9 cellular contexts compared by ENCODE assay signal in the genomic region with DNA sequence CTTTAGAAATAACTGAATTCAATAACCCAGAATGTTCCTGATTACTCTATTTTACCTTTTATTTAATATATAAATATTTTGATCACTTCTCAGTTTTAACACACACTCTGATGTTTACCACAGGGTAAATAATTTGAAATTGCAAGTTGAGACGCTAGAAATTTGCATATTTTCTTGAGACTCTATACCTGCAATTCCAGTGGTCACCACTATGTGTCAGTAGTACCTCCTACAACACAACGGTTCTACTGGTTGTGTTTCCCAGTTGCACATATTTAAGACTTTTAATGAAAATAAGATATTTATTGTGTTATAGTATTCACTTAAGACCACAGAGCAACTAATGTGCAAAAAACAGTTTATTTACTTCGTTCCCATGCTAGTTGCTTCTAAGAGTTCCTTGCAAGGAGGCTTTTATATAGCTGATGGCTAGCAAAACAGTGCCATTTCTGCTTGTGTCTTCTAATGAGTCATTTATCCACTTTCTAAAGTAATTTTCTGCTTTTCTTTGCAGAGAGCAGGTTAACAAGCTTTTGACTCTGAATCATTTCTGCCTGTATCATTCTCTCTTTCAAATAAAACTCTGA.
DNase-seq lines count a peak whose midpoint lies in the region; ATAC-seq and TF ChIP-seq lines count a peak whose summit lies in the region.
"Had no signal": no experiment of that assay in that cellular context is flagged by ENCODE, and none has a peak within 500 bp of the region (broad histone marks: within the 10 kb centered on the region; RNA-seq: fewer than 3 reads in every experiment).

No MANE protein-coding gene starts in this region.

- H3K4me3 ChIP-seq in neural progenitor cell: no peak overlapping the region
- H3K4me3 ChIP-seq in aorta (ENCODE audit: low read length in 2 of 2): no peak overlapping the region

- no peak overlapping the region for H3K4me2 ChIP-seq in neural progenitor cell

- H3K4me3 Mint-ChIP-seq in chondrocyte (ENCODE audit: unreplicated experiment) (no peak overlapping the region), neural progenitor cell (no peak overlapping the region)

- H4K20me1 ChIP-seq in neural progenitor cell (ENCODE audit: low read depth): no peaks in the 10 kb centered on the region

- H3K9me3 Mint-ChIP-seq in chondrocyte (ENCODE audit: low read depth) (no peaks in the 10 kb centered on the region), neural progenitor cell (no peaks in the 10 kb centered on the region)

- DNase-seq in ELR (ENCODE audit: low read depth): peak; percentile 3
- DNase-seq in chondrocyte (ENCODE audit: low spot score): no peak
- DNase-seq in neural progenitor cell (ENCODE audit: low spot score): peak; percentile 16
- no peak for DNase-seq in substantia nigra (lab: John Stamatoyannopoulos, UW)
- DNase-seq in SHP77 (lab: John Stamatoyannopoulos, UW): no peak
- DNase-seq in aorta: no peak
- DNase-seq: SW 1271 had no signal

- H3K9me3 ChIP-seq in neural progenitor cell (ENCODE audit: low read depth) (no peaks in the 10 kb centered on the region), aorta (ENCODE audit: control insufficient read depth, low read length) (no peaks in the 10 kb centered on the region)

- 62 to 67% methylated on average over 3 of the region's 3 CpGs for WGBS in aorta, 2 donors

- no peaks in the 10 kb centered on the region for H3K79me2 ChIP-seq in neural progenitor cell (ENCODE audit: low read depth)

- H3K36me3 Mint-ChIP-seq in chondrocyte (ENCODE audit: low read depth) (peaks cover 8% of the 10 kb centered on the region), neural progenitor cell (peaks cover 8% of the 10 kb centered on the region)

- no peak overlapping the region for H3K27ac ChIP-seq in neural progenitor cell
- no peak overlapping the region for H3K27ac ChIP-seq in substantia nigra (ENCODE audit: low read depth, low read length, poor library complexity, severe bottlenecking)
- no peak overlapping the region for H3K27ac ChIP-seq in aorta (ENCODE audit: low read depth in 1 of 2, low read length in 2 of 2)

- intact Hi-C loops in aorta (cut with DNase I): loop anchor here in 1 of 2 donors (10.0 kb wide), 1 partner anchor 501 kb away; no protein-coding TSS in a partner anchor

- ATAC-seq in HG03159 (IDR thresholded peaks at IDR 0.05; ENCODE audit: unreplicated experiment) (no peak), aorta (ENCODE audit: low FRiP score) (no peak)

- no peaks in the 10 kb centered on the region for H3F3A ChIP-seq in neural progenitor cell (ENCODE audit: low read depth)

- H3K36me3 ChIP-seq in neural progenitor cell (no peaks in the 10 kb centered on the region), aorta (ENCODE audit: control insufficient read depth in 1 of 2, insufficient read depth in 2 of 2, low read length in 1 of 2) (no peaks in the 10 kb centered on the region)

- no peaks in the 10 kb centered on the region for H3K27me3 Mint-ChIP-seq in chondrocyte (ENCODE audit: low read depth)
- H3K27me3 Mint-ChIP-seq in neural progenitor cell (ENCODE audit: insufficient read depth, low read depth): no peaks in the 10 kb centered on the region

- TF ChIP-seq CTCF in LNCAP (IDR thresholded peaks at IDR 0.05): peak; percentile 70
- TF ChIP-seq CTCF in chondrocyte (IDR thresholded peaks at IDR 0.05): peak; percentile 79
- TF ChIP-seq CTCF in neural progenitor cell (IDR thresholded peaks at IDR 0.05): peak; percentile 67

- no peak overlapping the region for H3K9ac ChIP-seq in neural progenitor cell

- peaks cover 3% of the 10 kb centered on the region for H3K4me1 Mint-ChIP-seq in chondrocyte (ENCODE audit: low read depth)
- H3K4me1 Mint-ChIP-seq in neural progenitor cell: no peaks in the 10 kb centered on the region

- no peak overlapping the region for H2AFZ ChIP-seq in neural progenitor cell (replicated peaks)

- H3K27ac Mint-ChIP-seq in chondrocyte (ENCODE audit: unreplicated experiment) (no peak overlapping the region), neural progenitor cell (no peak overlapping the region)

- H3K4me1 ChIP-seq in neural progenitor cell (no peaks in the 10 kb centered on the region), aorta (ENCODE audit: control insufficient read depth in 1 of 2, insufficient read depth in 2 of 2, low read length in 2 of 2) (no peaks in the 10 kb centered on the region)

- H3K27me3 ChIP-seq in neural progenitor cell (no peaks in the 10 kb centered on the region), aorta (ENCODE audit: control insufficient read depth in 1 of 2, insufficient read depth in 2 of 2, low read length in 1 of 2) (no peaks in the 10 kb centered on the region)

Comparison
In these comparisons a context has a peak if more than half of its experiments do, and no peak if none do; other contexts are left out.
1. DNase-seq: peak in ELR (single experiment) and neural progenitor cell (single experiment); none in chondrocyte (single experiment), substantia nigra (0 of 49), SHP77 (0 of 2) and aorta (0 of 2).
2. Peak in every context shown above with its lines, with median percentiles within 50 percentile points of each other: CTCF ChIP-seq.